Comparison of ENCODE assay signal across 11 cellular contexts in the genomic region with DNA sequence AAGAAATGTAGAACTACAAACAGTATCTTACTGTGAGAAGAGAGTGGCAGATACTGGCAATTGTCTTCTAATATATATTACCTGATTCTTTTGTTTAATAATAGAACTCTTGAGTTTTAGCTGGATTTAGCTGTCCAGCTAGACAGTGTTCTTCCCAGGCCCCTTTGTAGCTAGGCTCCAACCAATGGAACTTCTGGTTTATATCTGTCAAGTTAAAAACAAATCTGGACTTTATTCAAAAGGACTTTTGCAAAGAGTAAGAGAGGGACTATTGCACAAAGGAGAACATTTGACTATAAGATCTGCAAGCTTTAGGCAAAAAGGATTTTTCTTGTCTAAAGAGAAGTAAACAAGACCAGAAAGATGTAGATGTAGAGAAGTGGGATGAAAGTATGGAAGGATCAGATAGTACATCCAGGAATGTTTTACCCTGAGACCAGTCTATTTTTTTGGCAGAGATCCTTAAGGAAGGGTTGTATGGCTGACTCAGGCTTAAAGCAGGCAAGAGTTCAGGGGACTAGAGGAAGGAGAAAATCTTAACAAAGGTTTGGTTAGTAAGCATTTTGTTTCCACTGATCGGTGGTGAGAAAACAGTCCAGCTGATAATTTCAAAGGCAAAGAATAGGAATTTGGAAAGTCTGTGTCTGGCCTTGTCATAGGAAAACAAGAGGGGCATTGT.
DNase-seq lines count a peak whose midpoint lies in the region; TF ChIP-seq lines count a peak whose summit lies in the region.
"Had no signal": no experiment of that assay in that cellular context is flagged by ENCODE, and none has a peak within 500 bp of the region (broad histone marks: within the 10 kb centered on the region; RNA-seq: fewer than 3 reads in every experiment).

No MANE protein-coding gene starts in this region.

- no peaks in the 10 kb centered on the region for H3K79me1 ChIP-seq in mesendoderm (ENCODE audit: low read length)

- intact Hi-C loops in lower leg skin (cut with DNase I; ENCODE audit: low total_unique reads) = no loop called here

- POLR2A ChIA-PET in AG04450 (lab: Yijun Ruan, JAX) = interaction anchor here (0.9 kb wide), 1 partner anchor 19 kb away, joined by 3 read pairs; no protein-coding TSS in a partner anchor

- no peaks in the 10 kb centered on the region for H3K36me3 Mint-ChIP-seq in T-helper 2 cell treated with Interferon-gamma antibody and Interleukin-4, amounts not matched to agents 5 μg/mL and 100 μg/mL, for 36 hours (ENCODE audit: low read depth)

- no peaks in the 10 kb centered on the region for H3K9me3 ChIP-seq in AG04450 (ENCODE audit: control insufficient read depth, insufficient read depth, low read length)

- H3K27ac ChIP-seq in AG04450 (ENCODE audit: low read depth, low read length) = peak overlapping the region; percentile 84
- peak overlapping the region; percentile 36 for H3K27ac ChIP-seq in epithelial cell of prostate
- no peak overlapping the region for H3K27ac ChIP-seq in mesendoderm (ENCODE audit: low read depth, low read length)

- H3K27me3 Mint-ChIP-seq in T-helper 2 cell treated with Interferon-gamma antibody and Interleukin-4, amounts not matched to agents 5 μg/mL and 100 μg/mL, for 36 hours (ENCODE audit: low read depth) = no peaks in the 10 kb centered on the region

- H4K8ac ChIP-seq in mesendoderm (ENCODE audit: low read depth, low read length) = no peak overlapping the region

- no peaks in the 10 kb centered on the region for H3K4me1 Mint-ChIP-seq in T-helper 2 cell treated with Interferon-gamma antibody and Interleukin-4, amounts not matched to agents 5 μg/mL and 100 μg/mL, for 36 hours (ENCODE audit: low read depth)

- TF ChIP-seq POLR2A in lower leg skin (IDR thresholded peaks at IDR 0.05) = no peak

- peak overlapping the region; percentile 60 for H3K18ac ChIP-seq in mesendoderm (ENCODE audit: low read length)

- no peak overlapping the region for H3K27ac Mint-ChIP-seq in T-helper 2 cell treated with Interferon-gamma antibody and Interleukin-4, amounts not matched to agents 5 μg/mL and 100 μg/mL, for 36 hours

- H3K56ac ChIP-seq in mesendoderm (ENCODE audit: low read length) = no peak overlapping the region

- no peak overlapping the region for H3K23ac ChIP-seq in mesendoderm (ENCODE audit: low read length)

- H3K9me3 Mint-ChIP-seq in T-helper 2 cell treated with Interferon-gamma antibody and Interleukin-4, amounts not matched to agents 5 μg/mL and 100 μg/mL, for 36 hours = no peaks in the 10 kb centered on the region

- H4K5ac ChIP-seq in mesendoderm (ENCODE audit: low read length) = no peak overlapping the region

- no peak overlapping the region for H3K9ac ChIP-seq in mesendoderm (ENCODE audit: low read length)

- H2AK5ac ChIP-seq in mesendoderm (ENCODE audit: low read length) = no peak overlapping the region

- H2BK15ac ChIP-seq in mesendoderm (replicated peaks; ENCODE audit: low read depth) = no peak overlapping the region

- H2BK120ac ChIP-seq in mesendoderm (ENCODE audit: low read depth, low read length) = no peak overlapping the region

- no peaks in the 10 kb centered on the region for H3K36me3 ChIP-seq in mesendoderm (ENCODE audit: control insufficient read depth, insufficient read depth, low read length)

- no peak overlapping the region for H3K4ac ChIP-seq in mesendoderm (ENCODE audit: low read depth, low read length)

- TF ChIP-seq CTCF in AG04450 (IDR thresholded peaks at IDR 0.05; ENCODE audit: low read depth, low read length) (no peak), lower leg skin (IDR thresholded peaks at IDR 0.05) (no peak), GM20000 (IDR thresholded peaks at IDR 0.05; ENCODE audit: extremely low read depth, missing control alignments) (no peak)

- no peak overlapping the region for H2BK5ac ChIP-seq in mesendoderm (ENCODE audit: low read length)

- H3K27me3 ChIP-seq in AG04450 (ENCODE audit: control insufficient read depth, insufficient read depth, low read length) (no peaks in the 10 kb centered on the region), mesendoderm (ENCODE audit: insufficient read depth, low read length, poor library complexity) (no peaks in the 10 kb centered on the region)

- H3K4me3 Mint-ChIP-seq in T-helper 2 cell treated with Interferon-gamma antibody and Interleukin-4, amounts not matched to agents 5 μg/mL and 100 μg/mL, for 36 hours = no peak overlapping the region

- no peak overlapping the region for H3K4me2 ChIP-seq in mesendoderm (ENCODE audit: low read length)

- H3K4me3 ChIP-seq in AG04450 (ENCODE audit: low read depth, low read length) (no peak overlapping the region), mesendoderm (ENCODE audit: low read length) (no peak overlapping the region), lower leg skin (ENCODE audit: low read depth, poor library complexity, severe bottlenecking) (no peak overlapping the region)

- no peaks in the 10 kb centered on the region for H3K79me2 ChIP-seq in mesendoderm (ENCODE audit: control insufficient read depth, insufficient read depth, low read length)

- CTCF ChIA-PET in AG04450 (lab: Charles Lee) = no interaction called here

- DNase-seq in AG04450 (ENCODE audit: low read depth, low spot score) = peak; percentile 83
- peak; percentile 84 for DNase-seq in M059J (ENCODE audit: low read depth)
- DNase-seq in epithelial cell of prostate (ENCODE audit: low read depth, low spot score) = no peak
- no peak for DNase-seq in mesendoderm
- no peak for DNase-seq in T-helper 2 cell treated with Interferon-gamma antibody and Interleukin-4, amounts not matched to agents 5 μg/mL and 100 μg/mL, for 36 hours (ENCODE audit: low spot score)
- no peak for DNase-seq in NCI-H1436 treated with DMSO at 0.1 percent for 48 hours (lab: John Stamatoyannopoulos, UW)
- no peak for DNase-seq in lower leg skin (ENCODE audit: low spot score in 2 of 2)
- no peak for DNase-seq in GM20000 (ENCODE audit: low spot score)
- DNase-seq: activated CD4-positive, alpha-beta T cell treated with anti-CD3 and anti-CD28 coated beads, Interleukin-2, amount 50 U/mL, for 48 hours; NCI-H1048; retina had no signal

- WGBS in mesendoderm (ENCODE audit: extremely low coverage, insufficient coverage, low lambda C conversion rate) = no CpG with 5 or more reads among the region's 1 CpG
- 68 to 76% methylated on average over 1 of the region's 1 CpG for WGBS in lower leg skin, 2 donors

- no peaks in the 10 kb centered on the region for H3K4me1 ChIP-seq in mesendoderm (ENCODE audit: control insufficient read depth, low read depth, low read length)

Comparison
In these comparisons a context has a peak if more than half of its experiments do, and no peak if none do; other contexts are left out.
1. DNase-seq: peak in AG04450 (single experiment) and M059J (single experiment); none in epithelial cell of prostate (single experiment), mesendoderm (single experiment), T-helper 2 cell treated with Interferon-gamma antibody and Interleukin-4, amounts not matched to agents 5 μg/mL and 100 μg/mL, for 36 hours (single experiment), NCI-H1436 treated with DMSO at 0.1 percent for 48 hours (single experiment), lower leg skin (0 of 2) and GM20000 (single experiment).